20 cellular contexts compared by ENCODE assay signal in the genomic region with DNA sequence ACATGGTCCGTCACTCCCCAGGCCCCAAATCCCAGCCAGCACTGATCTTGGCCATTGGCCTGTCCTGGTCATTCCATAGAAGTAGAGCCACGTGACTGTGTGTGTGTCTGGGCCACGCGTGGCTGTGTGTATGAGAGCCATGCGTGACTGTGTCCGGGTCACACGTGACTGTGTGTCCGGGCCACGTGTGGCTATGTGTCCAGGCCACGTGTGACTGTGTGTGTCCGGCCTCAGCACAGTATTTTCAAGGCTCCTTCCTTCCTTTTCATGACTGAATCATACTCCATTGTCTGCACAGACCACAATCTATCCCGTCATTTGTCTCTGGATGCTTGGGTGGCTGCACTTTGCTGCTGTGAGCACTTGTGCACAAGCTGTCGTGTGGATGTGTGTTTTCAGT.
A peak's percentile ranks its signal among the peaks of the same experiment; 100 is the strongest.
DNase-seq lines count a peak whose midpoint lies in the region; ATAC-seq and TF ChIP-seq lines count a peak whose summit lies in the region.
"Had no signal": no experiment of that assay in that cellular context is flagged by ENCODE, and none has a peak within 500 bp of the region (broad histone marks: within the 10 kb centered on the region; RNA-seq: fewer than 3 reads in every experiment).

No MANE protein-coding gene starts in this region.

- H3K9me3 ChIP-seq in CD4-positive, alpha-beta T cell (ENCODE audit: control insufficient read depth, low read length), result no peaks in the 10 kb centered on the region
- H3K9me3 ChIP-seq in CD8-positive, alpha-beta memory T cell (ENCODE audit: low read length), result no peaks in the 10 kb centered on the region
- H3K9me3 ChIP-seq in gastroesophageal sphincter, result no peaks in the 10 kb centered on the region
- H3K9me3 ChIP-seq in lower lobe of right lung, result no peaks in the 10 kb centered on the region
- H3K9me3 ChIP-seq: right atrium auricular region, transverse colon had no signal

- H3K27me3 ChIP-seq in CD4-positive, alpha-beta T cell (ENCODE audit: control insufficient read depth, insufficient read depth, low read length), result no peaks in the 10 kb centered on the region
- H3K27me3 ChIP-seq in CD8-positive, alpha-beta memory T cell (ENCODE audit: insufficient read depth, low read length, poor library complexity, severe bottlenecking), result no peaks in the 10 kb centered on the region
- H3K27me3 ChIP-seq in gastroesophageal sphincter (no peaks in the 10 kb centered on the region), lower lobe of right lung (ENCODE audit: low read depth) (no peaks in the 10 kb centered on the region)
- H3K27me3 ChIP-seq: right atrium auricular region, transverse colon had no signal

- POLR2A ChIA-PET in CD4-positive, alpha-beta T cell (lab: Charles Lee), result interaction anchor here (1.5 kb wide), 1 partner anchor 40 kb away, joined by 4 read pairs; no protein-coding TSS in a partner anchor
- POLR2A ChIA-PET in CD8-positive, alpha-beta memory T cell (lab: Charles Lee), result no interaction called here

- no peaks in the 10 kb centered on the region for H3K9me3 Mint-ChIP-seq in CD4-positive, alpha-beta T cell
- H3K9me3 Mint-ChIP-seq in CD8-positive, alpha-beta memory T cell, result no peaks in the 10 kb centered on the region
- H3K9me3 Mint-ChIP-seq in activated T-helper 17 cell treated with anti-CD3 and anti-CD28 coated beads, Interleukin-2, amount 50 U/mL, for 72 hours, result no peaks in the 10 kb centered on the region
- H3K9me3 Mint-ChIP-seq: endodermal cell, HFFc6, naive B cell had no signal

- peaks cover 88% of the 10 kb centered on the region for H3K4me1 Mint-ChIP-seq in CD4-positive, alpha-beta T cell (ENCODE audit: low read depth)
- H3K4me1 Mint-ChIP-seq in CD8-positive, alpha-beta memory T cell, result peaks cover 52 to 89% (median 70%) of the 10 kb centered on the region in 3 donors
- H3K4me1 Mint-ChIP-seq in activated T-helper 17 cell treated with anti-CD3 and anti-CD28 coated beads, Interleukin-2, amount 50 U/mL, for 72 hours, result peaks cover 35% of the 10 kb centered on the region
- H3K4me1 Mint-ChIP-seq: endodermal cell had no signal

- intact Hi-C loops in CD4-positive, alpha-beta T cell (cut with DNase I, micrococcal nuclease), result no loop called here
- intact Hi-C loops in lower lobe of right lung (cut with DNase I), result no loop called here

- 82 to 85% methylated on average over 3 to 8 of the region's 13 CpGs for WGBS in gastroesophageal sphincter (ENCODE audit: low coverage in 1 of 2), 2 donors

- no peak overlapping the region for H3K4me3 ChIP-seq in CD8-positive, alpha-beta memory T cell (ENCODE audit: low read length)
- no peak overlapping the region for H3K4me3 ChIP-seq in gastroesophageal sphincter
- H3K4me3 ChIP-seq in lower lobe of right lung, result no peak overlapping the region
- H3K4me3 ChIP-seq: right atrium auricular region, transverse colon had no signal

- no peak for ATAC-seq in CD4-positive, alpha-beta T cell (ENCODE audit: poor library complexity)
- ATAC-seq in activated T-helper 17 cell treated with anti-CD3 and anti-CD28 coated beads, Interleukin-2, amount 50 U/mL, for 72 hours (replicated peaks), result no peak
- ATAC-seq in gastroesophageal sphincter, result no peak
- ATAC-seq in lower lobe of right lung, result no peak
- ATAC-seq: left cardiac atrium had no signal

- peak overlapping the region; percentile 99 for H3K27ac Mint-ChIP-seq in CD4-positive, alpha-beta T cell
- H3K27ac Mint-ChIP-seq in CD8-positive, alpha-beta memory T cell, result peak overlapping the region in 5 of 8 donors; percentile 70 to 94 (median 72)
- H3K27ac Mint-ChIP-seq in activated T-helper 17 cell treated with anti-CD3 and anti-CD28 coated beads, Interleukin-2, amount 50 U/mL, for 72 hours, result peak overlapping the region; percentile 63
- H3K27ac Mint-ChIP-seq: endodermal cell, HFFc6 had no signal

- no peaks in the 10 kb centered on the region for H3K36me3 ChIP-seq in CD8-positive, alpha-beta memory T cell (ENCODE audit: insufficient read depth, low read length)
- H3K36me3 ChIP-seq in gastroesophageal sphincter (peaks cover 0 to 4% of the 10 kb centered on the region in 2 donors), lower lobe of right lung (no peaks in the 10 kb centered on the region)
- H3K36me3 ChIP-seq: right atrium auricular region, transverse colon had no signal

- no peak for TF ChIP-seq CTCF in CD4-positive, alpha-beta T cell (IDR thresholded peaks at IDR 0.05)
- TF ChIP-seq CTCF in gastroesophageal sphincter (IDR thresholded peaks at IDR 0.05), result no peak
- no peak for TF ChIP-seq CTCF in lower lobe of right lung (IDR thresholded peaks at IDR 0.05)

- H3K4me1 ChIP-seq in CD8-positive, alpha-beta memory T cell (ENCODE audit: insufficient read depth, low read length), result peaks cover 100% of the 10 kb centered on the region
- peaks cover 4 to 100% (median 82%) of the 10 kb centered on the region in 3 donors for H3K4me1 ChIP-seq in gastroesophageal sphincter
- peaks cover 93% of the 10 kb centered on the region for H3K4me1 ChIP-seq in lower lobe of right lung

- no peak overlapping the region for H3K27ac ChIP-seq in CD4-positive, alpha-beta T cell (ENCODE audit: low read depth, low read length)
- H3K27ac ChIP-seq in CD8-positive, alpha-beta memory T cell (ENCODE audit: low read depth, low read length), result no peak overlapping the region
- H3K27ac ChIP-seq in gastroesophageal sphincter (peak overlapping the region in 3 of 4 donors; percentile 9 to 82 (median 82)), lower lobe of right lung (no peak overlapping the region)

- DNase-seq in CD4-positive, alpha-beta T cell, result no peak
- DNase-seq in CD8-positive, alpha-beta memory T cell, result no peak
- no peak for DNase-seq in NCI-H1048 (lab: John Stamatoyannopoulos, UW)
- DNase-seq in lower lobe of right lung, result no peak
- no peak for DNase-seq in SKM-1 (lab: John Stamatoyannopoulos, UW; ENCODE audit: unreplicated experiment)
- no peak for DNase-seq in NCI-H1417 treated with DMSO at 0.1 percent for 48 hours (lab: John Stamatoyannopoulos, UW)
- DNase-seq: activated CD4-positive, alpha-beta T cell treated with anti-CD3 and anti-CD28 coated beads, Interleukin-2, amount 50 U/mL, for 1 hour; DMS79 treated with DMSO at 0.1 percent for 48 hours; endodermal cell; HFFc6; left cardiac atrium; mesendoderm; naive B cell; NCI-H1930; NCI-H774; stimulated activated CD4-positive, alpha-beta T cell treated with anti-CD3 and anti-CD28 coated beads, Interleukin-4, amount 100 ng/mL, for 4 hours; transverse colon had no signal

- TF ChIP-seq EP300 in gastroesophageal sphincter (IDR thresholded peaks at IDR 0.05), result no peak

- H3K4me3 Mint-ChIP-seq in CD4-positive, alpha-beta T cell, result peak overlapping the region; percentile 79
- peak overlapping the region in 2 of 7 donors; percentile 52 to 67 for H3K4me3 Mint-ChIP-seq in CD8-positive, alpha-beta memory T cell
- H3K4me3 Mint-ChIP-seq in activated T-helper 17 cell treated with anti-CD3 and anti-CD28 coated beads, Interleukin-2, amount 50 U/mL, for 72 hours, result peak overlapping the region; percentile 34
- H3K4me3 Mint-ChIP-seq: endodermal cell, HFFc6 had no signal

- no peak for TF ChIP-seq POLR2A in gastroesophageal sphincter (IDR thresholded peaks at IDR 0.05)

- CTCF ChIA-PET in CD4-positive, alpha-beta T cell (lab: Charles Lee), result no interaction called here
- CTCF ChIA-PET in CD8-positive, alpha-beta memory T cell (lab: Charles Lee), result no interaction called here

- peaks cover 66% of the 10 kb centered on the region for H3K36me3 Mint-ChIP-seq in CD4-positive, alpha-beta T cell (ENCODE audit: low read depth)
- peaks cover 0 to 16% (median 1%) of the 10 kb centered on the region in 3 donors for H3K36me3 Mint-ChIP-seq in CD8-positive, alpha-beta memory T cell
- H3K36me3 Mint-ChIP-seq in activated T-helper 17 cell treated with anti-CD3 and anti-CD28 coated beads, Interleukin-2, amount 50 U/mL, for 72 hours (ENCODE audit: low read depth), result peaks cover 21% of the 10 kb centered on the region
- H3K36me3 Mint-ChIP-seq: naive B cell had no signal

- H3K27me3 Mint-ChIP-seq in CD4-positive, alpha-beta T cell, result no peaks in the 10 kb centered on the region
- H3K27me3 Mint-ChIP-seq in CD8-positive, alpha-beta memory T cell, result no peaks in the 10 kb centered on the region
- no peaks in the 10 kb centered on the region for H3K27me3 Mint-ChIP-seq in activated T-helper 17 cell treated with anti-CD3 and anti-CD28 coated beads, Interleukin-2, amount 50 U/mL, for 72 hours
- H3K27me3 Mint-ChIP-seq: naive B cell had no signal

Comparison
In these comparisons a context has a peak if more than half of its experiments do, and no peak if none do; other contexts are left out.
1. H3K27ac ChIP-seq: peak in gastroesophageal sphincter (3 of 4); none in CD4-positive, alpha-beta T cell (single experiment), CD8-positive, alpha-beta memory T cell (single experiment) and lower lobe of right lung (single experiment).
2. Peak in every context shown above with its lines, with median percentiles within 50 percentile points of each other: H3K27ac Mint-ChIP-seq.